ENCODE assay signal across 13 cellular contexts in genomic region chrX:2266445-2267349, GRCh38.
A peak's percentile ranks its signal among the peaks of the same experiment; 100 is the strongest.
DNase-seq lines count a peak whose midpoint lies in the region; ATAC-seq and TF ChIP-seq lines count a peak whose summit lies in the region.
"Had no signal": no experiment of that assay in that cellular context is flagged by ENCODE, and none has a peak within 500 bp of the region (broad histone marks: within the 10 kb centered on the region; RNA-seq: fewer than 3 reads in every experiment).

No MANE protein-coding gene starts in this region.

- H3K9me3 Mint-ChIP-seq in stimulated activated naive CD8-positive, alpha-beta T cell treated with anti-CD3 and anti-CD28 coated beads, Interleukin-15, amount 100 ng/mL, for 72 hours: peaks cover 8 to 10% of the 10 kb centered on the region in 2 donors
- H3K9me3 Mint-ChIP-seq in WTC11: peaks cover 16% of the 10 kb centered on the region

- H3K27ac Mint-ChIP-seq in stimulated activated naive CD8-positive, alpha-beta T cell treated with anti-CD3 and anti-CD28 coated beads, Interleukin-15, amount 100 ng/mL, for 72 hours: no peak overlapping the region
- no peak overlapping the region for H3K27ac Mint-ChIP-seq in WTC11

- H3K36me3 Mint-ChIP-seq in WTC11: peaks cover 30% of the 10 kb centered on the region

- H3K4me1 Mint-ChIP-seq in stimulated activated naive CD8-positive, alpha-beta T cell treated with anti-CD3 and anti-CD28 coated beads, Interleukin-15, amount 100 ng/mL, for 72 hours: no peaks in the 10 kb centered on the region
- peaks cover 19% of the 10 kb centered on the region for H3K4me1 Mint-ChIP-seq in WTC11

- no peak for DNase-seq in stimulated activated naive CD8-positive, alpha-beta T cell treated with anti-CD3 and anti-CD28 coated beads, Interleukin-15, amount 100 ng/mL, for 72 hours
- no peak for DNase-seq in stimulated activated naive CD8-positive, alpha-beta T cell treated with anti-CD3 and anti-CD28 coated beads, Interleukin-15, Interleukin-2, amounts not matched to agents 100 U/mL and 50 U/mL, for 24 hours
- DNase-seq in WTC11 (ENCODE audit: low spot score) (no peak), mesenteric fat pad (ENCODE audit: low spot score) (peak; percentile 43), NCI-H2196 treated with DMSO at 0.1 percent for 48 hours (lab: John Stamatoyannopoulos, UW; ENCODE audit: unreplicated experiment) (no peak), NCI-H526 (lab: John Stamatoyannopoulos, UW) (no peak)
- DNase-seq: DMS153, GOT3, NCI-H1436, NCI-H2029 treated with DMSO at 0.1 percent for 48 hours, NCI-H526 treated with DMSO at 0.1 percent for 48 hours, SJCRH30 had no signal

- ATAC-seq in stimulated activated naive CD8-positive, alpha-beta T cell treated with anti-CD3 and anti-CD28 coated beads, Interleukin-15, amount 100 ng/mL, for 72 hours: peak; percentile 39
- no peak for ATAC-seq in stimulated activated naive CD8-positive, alpha-beta T cell treated with anti-CD3 and anti-CD28 coated beads, Interleukin-15, Interleukin-2, amounts not matched to agents 100 U/mL and 50 U/mL, for 24 hours
- ATAC-seq in WTC11: no peak
- ATAC-seq in HG02852 (IDR thresholded peaks at IDR 0.05; ENCODE audit: unreplicated experiment): no peak

- POLR2A ChIA-PET in WTC11 (lab: Charles Lee): no interaction called here

- CTCF ChIA-PET in WTC11 (lab: Charles Lee): no interaction called here

- no peaks in the 10 kb centered on the region for H3K27me3 Mint-ChIP-seq in stimulated activated naive CD8-positive, alpha-beta T cell treated with anti-CD3 and anti-CD28 coated beads, Interleukin-15, amount 100 ng/mL, for 72 hours
- no peaks in the 10 kb centered on the region for H3K27me3 Mint-ChIP-seq in WTC11 (ENCODE audit: low read depth)

- no peak for TF ChIP-seq CTCF in WTC11 (IDR thresholded peaks at IDR 0.05)

- no peak overlapping the region for H3K4me3 Mint-ChIP-seq in stimulated activated naive CD8-positive, alpha-beta T cell treated with anti-CD3 and anti-CD28 coated beads, Interleukin-15, amount 100 ng/mL, for 72 hours
- H3K4me3 Mint-ChIP-seq in WTC11: no peak overlapping the region

TF ChIP-seq in WTC11, 78 proteins besides CTCF, POLR2A, EP300 and RAD21:
- TF ChIP-seq PRDM15 (CRISPR knock-in tag; IDR thresholded peaks at IDR 0.05) (peak; percentile 54; the same call in 1 of the 2 replicates), CREM (CRISPR knock-in tag; IDR thresholded peaks at IDR 0.05) (no peak)
TF ChIP-seq in WTC11: peak in this region for 1.
